In genomic region chr10:30241422-30242110, GRCh38 we compare ENCODE assay signal across 15 cellular contexts.
"Had no signal": no experiment of that assay in that cellular context is flagged by ENCODE, and none has a peak within 500 bp of the region (broad histone marks: within the 10 kb centered on the region; RNA-seq: fewer than 3 reads in every experiment).

No MANE protein-coding gene starts in this region.

- H3K36me3 ChIP-seq: adrenal gland, tibial nerve had no signal

- H3K4me1 Mint-ChIP-seq: activated naive CD4-positive, alpha-beta T cell treated with anti-CD3 and anti-CD28 coated beads, Interleukin-2, amount 50 U/mL, for 24 hours; naive thymus-derived CD8-positive, alpha-beta T cell had no signal

- DNase-seq: activated CD4-positive, alpha-beta memory T cell treated with anti-CD3 and anti-CD28 coated beads for 36 hours; activated effector memory CD4-positive, alpha-beta T cell treated with anti-CD3 and anti-CD28 coated beads, Interleukin-2, amount 50 U/mL, for 16 hours; activated T-cell treated with anti-CD3 and anti-CD28 coated beads, Interleukin-2, amount 50 U/mL, for 24 hours; dorsolateral prefrontal cortex; posterior cingulate gyrus; stimulated activated CD4-positive, alpha-beta T cell treated with anti-CD3 and anti-CD28 coated beads, Interleukin-2, amount 100 ng/mL, for 48 hours; substantia nigra; T1000 had no signal

- FAIRE-seq: keratinocyte had no signal

- H3K4me2 ChIP-seq: hepatocyte had no signal

- H3K9me3 ChIP-seq: adrenal gland, tibial nerve had no signal

- H3K27ac Mint-ChIP-seq: activated CD4-positive, alpha-beta memory T cell treated with anti-CD3 and anti-CD28 coated beads for 36 hours; activated CD8-positive, alpha-beta memory T cell treated with anti-CD3 and anti-CD28 coated beads, Interleukin-2, amount 10 ng/mL, durations not matched to agents 7 days and 5 days; activated naive CD4-positive, alpha-beta T cell treated with anti-CD3 and anti-CD28 coated beads, Interleukin-2, amount 50 U/mL, for 24 hours; activated T-cell treated with anti-CD3 and anti-CD28 coated beads, Interleukin-2, amount 50 U/mL, for 24 hours had no signal

- H3K4me1 ChIP-seq: adrenal gland, tibial nerve had no signal

- H3K4me3 Mint-ChIP-seq: activated CD4-positive, alpha-beta memory T cell treated with anti-CD3 and anti-CD28 coated beads for 36 hours; activated CD8-positive, alpha-beta memory T cell treated with anti-CD3 and anti-CD28 coated beads, Interleukin-2, amount 10 ng/mL, durations not matched to agents 7 days and 5 days; activated naive CD4-positive, alpha-beta T cell treated with anti-CD3 and anti-CD28 coated beads, Interleukin-2, amount 50 U/mL, for 24 hours; activated T-cell treated with anti-CD3 and anti-CD28 coated beads, Interleukin-2, amount 50 U/mL, for 24 hours; naive thymus-derived CD8-positive, alpha-beta T cell had no signal

- H3K36me3 Mint-ChIP-seq: activated CD4-positive, alpha-beta memory T cell treated with anti-CD3 and anti-CD28 coated beads for 36 hours; activated CD8-positive, alpha-beta memory T cell treated with anti-CD3 and anti-CD28 coated beads, Interleukin-2, amount 10 ng/mL, durations not matched to agents 7 days and 5 days; activated naive CD4-positive, alpha-beta T cell treated with anti-CD3 and anti-CD28 coated beads, Interleukin-2, amount 50 U/mL, for 24 hours; naive thymus-derived CD8-positive, alpha-beta T cell had no signal

- H2AFZ ChIP-seq: hepatocyte had no signal

- H3K27me3 ChIP-seq: adrenal gland, dorsolateral prefrontal cortex, hepatocyte, tibial nerve had no signal

- H3K27ac ChIP-seq: adrenal gland, dorsolateral prefrontal cortex, hepatocyte, tibial nerve had no signal

- H3K9me3 Mint-ChIP-seq: activated CD4-positive, alpha-beta memory T cell treated with anti-CD3 and anti-CD28 coated beads for 36 hours; activated naive CD4-positive, alpha-beta T cell treated with anti-CD3 and anti-CD28 coated beads, Interleukin-2, amount 50 U/mL, for 24 hours; activated T-cell treated with anti-CD3 and anti-CD28 coated beads, Interleukin-2, amount 50 U/mL, for 24 hours; naive thymus-derived CD8-positive, alpha-beta T cell had no signal

- H3K79me2 ChIP-seq: hepatocyte had no signal

- H3K4me3 ChIP-seq: adrenal gland, dorsolateral prefrontal cortex, hepatocyte, tibial nerve had no signal
